ENCODE assay signal across 25 cellular contexts in genomic region chr5:34476941-34477565, GRCh38.
"Had no signal": no experiment of that assay in that cellular context is flagged by ENCODE, and none has a peak within 500 bp of the region (broad histone marks: within the 10 kb centered on the region; RNA-seq: fewer than 3 reads in every experiment).

No MANE protein-coding gene starts in this region.

- H3K9me3 ChIP-seq: left lung, lower lobe of right lung, mucosa of descending colon, ovary, right atrium auricular region, right lobe of liver, uterus had no signal

- H3K4me3 ChIP-seq: left lung, lower lobe of right lung, mucosa of descending colon, ovary, right atrium auricular region, right lobe of liver, smooth muscle cell, tibial nerve, uterus had no signal

- H3K27me3 ChIP-seq: left lung, ovary, right atrium auricular region, right lobe of liver, tibial nerve, uterus had no signal

- H3K27ac ChIP-seq: left lung, lower lobe of right lung, ovary, right atrium auricular region, right lobe of liver, tibial nerve, uterus had no signal

- DNase-seq: hypothalamus; immature natural killer cell; kidney; left colon; left lung; lower lobe of right lung; midbrain; mucosa of descending colon; naive thymus-derived CD4-positive, alpha-beta T cell; ovary; right lobe of liver; stimulated activated CD4-positive, alpha-beta T cell treated with anti-CD3 and anti-CD28 coated beads, Interleukin-1b, Interleukin-23, amount 100 ng/mL, for 48 hours; stimulated activated CD4-positive, alpha-beta T cell treated with anti-CD3 and anti-CD28 coated beads, Interleukin-2, amount 100 ng/mL, for 48 hours; stimulated activated CD4-positive, alpha-beta T cell treated with anti-CD3 and anti-CD28 coated beads, Interleukin-4, amount 100 ng/mL, for 4 hours; stimulated activated CD8-positive, alpha-beta memory T cell treated with anti-CD3 and anti-CD28 coated beads, Interleukin-4, amount 100 ng/mL, for 48 hours; stimulated activated naive CD4-positive, alpha-beta T cell treated with Interleukin-2 at 50 U/mL for 16 hours; stimulated activated naive CD8-positive, alpha-beta T cell treated with anti-CD3 and anti-CD28 coated beads, Interleukin-15, amount 100 ng/mL, for 72 hours; substantia nigra; uterus had no signal

- ATAC-seq: left colon; left lung; lower lobe of right lung; mucosa of descending colon; naive thymus-derived CD4-positive, alpha-beta T cell; natural killer cell treated with Interleukin-12 subunit alpha and Interleukin-12 subunit beta and Interleukin-15 and Interleukin-18, amount 100 ng/mL, for 72 hours; right lobe of liver; stimulated activated memory B cell treated with anti-CD40 and anti-IgM and Interleukin-4, amounts not matched to agents 10 μg/mL and 1 μg/mL and 100 μg/mL, for 72 hours; stimulated activated naive CD8-positive, alpha-beta T cell treated with anti-CD3 and anti-CD28 coated beads, Interleukin-15, amount 100 ng/mL, for 72 hours had no signal

- H3K36me3 ChIP-seq: left lung, lower lobe of right lung, ovary, right atrium auricular region, right lobe of liver, tibial nerve, uterus had no signal

- FAIRE-seq: islet of Langerhans, kidney had no signal

- H3K4me1 ChIP-seq: right lobe of liver had no signal
